In genomic region chr1:89708727-89709375, GRCh38 we compare ENCODE assay signal across 18 cellular contexts.
DNase-seq lines count a peak whose midpoint lies in the region; ATAC-seq and TF ChIP-seq lines count a peak whose summit lies in the region.
"Had no signal": no experiment of that assay in that cellular context is flagged by ENCODE, and none has a peak within 500 bp of the region (broad histone marks: within the 10 kb centered on the region; RNA-seq: fewer than 3 reads in every experiment).

No MANE protein-coding gene starts in this region.

- TF ChIP-seq CTCF in dorsolateral prefrontal cortex (IDR thresholded peaks at IDR 0.05 in 54 of 56, conservative IDR thresholded peaks at IDR 0.05 in 2 of 56; ENCODE audit: low read depth in 1 of 56, partially characterized antibody in 56 of 56): no peak
- TF ChIP-seq CTCF in nephron progenitor cell (IDR thresholded peaks at IDR 0.05): no peak

- CTCF ChIA-PET in CD4-positive, alpha-beta memory T cell (lab: Charles Lee; ENCODE audit: partially characterized antibody): interaction anchor here (1.6 kb wide), 1 partner anchor 55 kb away, joined by 5 read pairs; no protein-coding TSS in a partner anchor

- intact Hi-C loops in CD4-positive, alpha-beta memory T cell (cut with micrococcal nuclease): no loop called here
- intact Hi-C loops in dorsolateral prefrontal cortex (cut with DNase I): no loop called here

- peaks cover 24 to 62% (median 45%) of the 10 kb centered on the region in 4 donors for H3K4me1 Mint-ChIP-seq in CD4-positive, alpha-beta memory T cell
- peaks cover 24% of the 10 kb centered on the region for H3K4me1 Mint-ChIP-seq in nephron progenitor cell

- ATAC-seq in HG02763 (IDR thresholded peaks at IDR 0.05; ENCODE audit: unreplicated experiment) (no peak), HG03342 (IDR thresholded peaks at IDR 0.05; ENCODE audit: unreplicated experiment) (no peak), HG02642 (IDR thresholded peaks at IDR 0.05; ENCODE audit: poor library complexity, unreplicated experiment) (no peak), HG02884 (IDR thresholded peaks at IDR 0.05; ENCODE audit: unreplicated experiment) (no peak)
- ATAC-seq: activated naive CD4-positive, alpha-beta T cell treated with anti-CD3 and anti-CD28 coated beads, Interleukin-2, amount 50 U/mL, for 72 hours; foreskin keratinocyte; natural killer cell treated with Interleukin-12 subunit alpha and Interleukin-12 subunit beta and Interleukin-15 and Interleukin-18, amount 100 ng/mL, for 72 hours; right lobe of liver had no signal

- H3K27ac Mint-ChIP-seq in CD4-positive, alpha-beta memory T cell: peak overlapping the region; percentile 14 to 76 (median 53)
- peak overlapping the region; percentile 37 for H3K27ac Mint-ChIP-seq in nephron progenitor cell

- no peak overlapping the region for H3K4me3 ChIP-seq in CD4-positive, alpha-beta memory T cell (ENCODE audit: low read length in 2 of 2)
- peak overlapping the region in 1 of 59 donors; percentile 16 for H3K4me3 ChIP-seq in dorsolateral prefrontal cortex
- H3K4me3 ChIP-seq: right lobe of liver had no signal

- H3K36me3 ChIP-seq in CD4-positive, alpha-beta memory T cell (ENCODE audit: insufficient read depth, low read length): peaks cover 18% of the 10 kb centered on the region
- H3K36me3 ChIP-seq: right lobe of liver had no signal

- no peak overlapping the region for H3K4me3 Mint-ChIP-seq in CD4-positive, alpha-beta memory T cell
- no peak overlapping the region for H3K4me3 Mint-ChIP-seq in nephron progenitor cell
- H3K4me3 Mint-ChIP-seq: natural killer cell treated with Interleukin-12 subunit alpha and Interleukin-12 subunit beta and Interleukin-15 and Interleukin-18, amount 100 ng/mL, for 72 hours had no signal

- H3K27ac ChIP-seq in CD4-positive, alpha-beta memory T cell (ENCODE audit: low read depth, low read length): no peak overlapping the region
- H3K27ac ChIP-seq in dorsolateral prefrontal cortex: peak overlapping the region in 41 of 59 donors; percentile 1 to 78 (median 39)
- H3K27ac ChIP-seq: C4-2B, foreskin keratinocyte, right lobe of liver had no signal

- H3K36me3 Mint-ChIP-seq in CD4-positive, alpha-beta memory T cell: peaks cover 53 to 67% of the 10 kb centered on the region in 2 donors
- no peaks in the 10 kb centered on the region for H3K36me3 Mint-ChIP-seq in nephron progenitor cell (ENCODE audit: low read depth)

- H3K27me3 ChIP-seq in CD4-positive, alpha-beta memory T cell (ENCODE audit: insufficient read depth, low read length): no peaks in the 10 kb centered on the region
- H3K27me3 ChIP-seq in dorsolateral prefrontal cortex: no peaks in the 10 kb centered on the region
- H3K27me3 ChIP-seq: foreskin keratinocyte, right lobe of liver had no signal

- H3K4me1 ChIP-seq in CD4-positive, alpha-beta memory T cell (ENCODE audit: insufficient read depth, low read length): peaks cover 11% of the 10 kb centered on the region
- H3K4me1 ChIP-seq: foreskin keratinocyte, right lobe of liver had no signal

- DNase-seq in CD4-positive, alpha-beta memory T cell: no peak
- peak; percentile 33 for DNase-seq in M059J (ENCODE audit: low read depth)
- no peak for DNase-seq in dorsolateral prefrontal cortex
- DNase-seq in nephron progenitor cell: no peak
- DNase-seq: activated CD8-positive, alpha-beta memory T cell treated with anti-CD3 and anti-CD28 coated beads for 24 hours; foreskin keratinocyte; HCEC 1CT; islet precursor cell; NCI-H1048; right lobe of liver; T-helper 9 cell had no signal

- peaks cover 0 to 6% (median 0%) of the 10 kb centered on the region in 8 donors for H3K9me3 Mint-ChIP-seq in CD4-positive, alpha-beta memory T cell
- H3K9me3 Mint-ChIP-seq in nephron progenitor cell: no peaks in the 10 kb centered on the region
- H3K9me3 Mint-ChIP-seq: natural killer cell treated with Interleukin-12 subunit alpha and Interleukin-12 subunit beta and Interleukin-15 and Interleukin-18, amount 100 ng/mL, for 72 hours had no signal

- no peaks in the 10 kb centered on the region for H3K27me3 Mint-ChIP-seq in CD4-positive, alpha-beta memory T cell
- no peaks in the 10 kb centered on the region for H3K27me3 Mint-ChIP-seq in nephron progenitor cell (ENCODE audit: low read depth, poor library complexity)
- H3K27me3 Mint-ChIP-seq: natural killer cell treated with Interleukin-12 subunit alpha and Interleukin-12 subunit beta and Interleukin-15 and Interleukin-18, amount 100 ng/mL, for 72 hours had no signal

- POLR2A ChIA-PET in CD4-positive, alpha-beta memory T cell (lab: Charles Lee; ENCODE audit: partially characterized antibody): interaction anchor here (1.1 to 1.9 kb wide), 2 partner anchors 11 to 51 kb away, joined by 4 to 7 read pairs; no protein-coding TSS in a partner anchor

- H3K9me3 ChIP-seq in CD4-positive, alpha-beta memory T cell (ENCODE audit: control insufficient read depth in 1 of 2, low read length in 2 of 2): no peaks in the 10 kb centered on the region
- H3K9me3 ChIP-seq: right lobe of liver had no signal
